17 cellular contexts compared by ENCODE assay signal in the genomic region with DNA sequence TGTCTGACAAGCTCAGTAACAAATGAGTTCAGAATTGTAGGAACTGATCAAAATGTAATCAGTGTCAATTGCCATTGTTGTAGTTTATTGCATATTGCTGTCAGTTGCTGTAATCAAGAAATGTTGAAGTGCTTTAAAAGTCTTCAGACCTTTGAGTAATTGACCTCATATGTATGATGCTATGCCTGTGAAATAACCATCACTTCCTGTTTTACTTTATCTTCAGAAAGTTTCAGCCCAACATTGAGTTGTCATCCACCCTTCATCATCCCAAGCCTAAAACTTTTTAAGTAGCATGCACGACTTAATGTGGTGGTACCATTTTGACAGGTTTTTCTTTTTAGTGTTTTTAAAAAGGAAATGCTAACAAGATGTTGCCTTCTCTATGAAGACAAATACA.
DNase-seq lines count a peak whose midpoint lies in the region; ATAC-seq lines count a peak whose summit lies in the region.
"Had no signal": no experiment of that assay in that cellular context is flagged by ENCODE, and none has a peak within 500 bp of the region (broad histone marks: within the 10 kb centered on the region; RNA-seq: fewer than 3 reads in every experiment).

No MANE protein-coding gene starts in this region.

- peaks cover 40% of the 10 kb centered on the region for H3K36me3 Mint-ChIP-seq in activated CD8-positive, alpha-beta memory T cell treated with anti-CD3 and anti-CD28 coated beads, Interleukin-2, amount 10 ng/mL, durations not matched to agents 7 days and 5 days
- peaks cover 4% of the 10 kb centered on the region for H3K36me3 Mint-ChIP-seq in natural killer cell treated with Interleukin-12 subunit alpha and Interleukin-12 subunit beta and Interleukin-15 and Interleukin-18, amount 100 ng/mL, for 72 hours

- peak; percentile 54 for ATAC-seq in activated CD8-positive, alpha-beta memory T cell treated with anti-CD3 and anti-CD28 coated beads, Interleukin-2, amount 10 ng/mL, durations not matched to agents 7 days and 5 days
- ATAC-seq in GM21619 (IDR thresholded peaks at IDR 0.05; ENCODE audit: unreplicated experiment): peak; percentile 33
- peak; percentile 63 to 71 for ATAC-seq in natural killer cell treated with Interleukin-12 subunit alpha and Interleukin-12 subunit beta and Interleukin-15 and Interleukin-18, amount 100 ng/mL, for 72 hours
- no peak for ATAC-seq in GM21360 (IDR thresholded peaks at IDR 0.05; ENCODE audit: unreplicated experiment)

- DNase-seq in activated CD8-positive, alpha-beta memory T cell treated with anti-CD3 and anti-CD28 coated beads, Interleukin-2, amount 10 ng/mL, durations not matched to agents 7 days and 5 days: no peak
- DNase-seq in activated CD8-positive, alpha-beta memory T cell treated with anti-CD3 and anti-CD28 coated beads for 24 hours: no peak
- DNase-seq in Jurkat, Clone E6-1 (ENCODE audit: low read depth, low spot score): peak; percentile 39
- DNase-seq in natural killer cell treated with Interleukin-12 subunit alpha and Interleukin-12 subunit beta and Interleukin-15 and Interleukin-18, amount 100 ng/mL, for 72 hours (ENCODE audit: low spot score): no peak
- DNase-seq in germinal center (ENCODE audit: low spot score): no peak
- no peak for DNase-seq in COLO668 (lab: John Stamatoyannopoulos, UW; ENCODE audit: unreplicated experiment)
- DNase-seq: activated B cell treated with CpG ODN at 0.5 μM for 24 hours, adrenal gland, GF-D8, GM23248, midbrain, NCI-H1092, NCI-H226, ovary, SW 1271 had no signal

- CTCF ChIA-PET in activated CD8-positive, alpha-beta memory T cell treated with anti-CD3 and anti-CD28 coated beads, Interleukin-2, amount 10 ng/mL, durations not matched to agents 7 days and 5 days (lab: Charles Lee): interaction anchor here (1.4 kb wide), 1 partner anchor 155 kb away, joined by 4 read pairs; no protein-coding TSS in a partner anchor

- H3K9me3 Mint-ChIP-seq in activated CD8-positive, alpha-beta memory T cell treated with anti-CD3 and anti-CD28 coated beads, Interleukin-2, amount 10 ng/mL, durations not matched to agents 7 days and 5 days (ENCODE audit: low read depth): no peaks in the 10 kb centered on the region
- H3K9me3 Mint-ChIP-seq in natural killer cell treated with Interleukin-12 subunit alpha and Interleukin-12 subunit beta and Interleukin-15 and Interleukin-18, amount 100 ng/mL, for 72 hours: no peaks in the 10 kb centered on the region
- H3K9me3 Mint-ChIP-seq: activated B cell treated with CpG ODN at 0.5 μM for 24 hours had no signal

- peaks cover 2% of the 10 kb centered on the region for H3K27me3 Mint-ChIP-seq in activated CD8-positive, alpha-beta memory T cell treated with anti-CD3 and anti-CD28 coated beads, Interleukin-2, amount 10 ng/mL, durations not matched to agents 7 days and 5 days
- H3K27me3 Mint-ChIP-seq in natural killer cell treated with Interleukin-12 subunit alpha and Interleukin-12 subunit beta and Interleukin-15 and Interleukin-18, amount 100 ng/mL, for 72 hours: no peaks in the 10 kb centered on the region

- H3K4me1 Mint-ChIP-seq in activated CD8-positive, alpha-beta memory T cell treated with anti-CD3 and anti-CD28 coated beads, Interleukin-2, amount 10 ng/mL, durations not matched to agents 7 days and 5 days: peaks cover 32% of the 10 kb centered on the region
- peaks cover 41 to 60% of the 10 kb centered on the region in 2 donors for H3K4me1 Mint-ChIP-seq in natural killer cell treated with Interleukin-12 subunit alpha and Interleukin-12 subunit beta and Interleukin-15 and Interleukin-18, amount 100 ng/mL, for 72 hours (ENCODE audit: low read depth in 2 of 2)

- H3K4me3 ChIP-seq in Jurkat, Clone E6-1 (ENCODE audit: low read length): no peak overlapping the region
- H3K4me3 ChIP-seq: adrenal gland, GM23248, ovary had no signal

- H3K27ac Mint-ChIP-seq in activated CD8-positive, alpha-beta memory T cell treated with anti-CD3 and anti-CD28 coated beads, Interleukin-2, amount 10 ng/mL, durations not matched to agents 7 days and 5 days: peak overlapping the region; percentile 54
- peak overlapping the region; percentile 82 to 92 for H3K27ac Mint-ChIP-seq in natural killer cell treated with Interleukin-12 subunit alpha and Interleukin-12 subunit beta and Interleukin-15 and Interleukin-18, amount 100 ng/mL, for 72 hours
- H3K27ac Mint-ChIP-seq: activated B cell treated with CpG ODN at 0.5 μM for 24 hours had no signal

- no peak overlapping the region for H3K4me3 Mint-ChIP-seq in activated CD8-positive, alpha-beta memory T cell treated with anti-CD3 and anti-CD28 coated beads, Interleukin-2, amount 10 ng/mL, durations not matched to agents 7 days and 5 days
- H3K4me3 Mint-ChIP-seq in natural killer cell treated with Interleukin-12 subunit alpha and Interleukin-12 subunit beta and Interleukin-15 and Interleukin-18, amount 100 ng/mL, for 72 hours: peak overlapping the region; percentile 75
- H3K4me3 Mint-ChIP-seq: activated B cell treated with CpG ODN at 0.5 μM for 24 hours had no signal
